In genomic region chr17:29181226-29181625, GRCh38 we compare ENCODE assay signal across 11 cellular contexts. TPM values are rescaled to one million over a fixed set of nuclear protein-coding genes. Genes with fewer than 3 reads are reported as not detected.
A peak's percentile ranks its signal among the peaks of the same experiment; 100 is the strongest.
DNase-seq lines count a peak whose midpoint lies in the region; ATAC-seq and TF ChIP-seq lines count a peak whose summit lies in the region.
"Had no signal": no experiment of that assay in that cellular context is flagged by ENCODE, and none has a peak within 500 bp of the region (broad histone marks: within the 10 kb centered on the region; RNA-seq: fewer than 3 reads in every experiment).

No MANE protein-coding gene starts in this region.

- peak overlapping the region in 6 of 7 donors; percentile 17 to 74 (median 44) for H3K4me3 Mint-ChIP-seq in CD8-positive, alpha-beta memory T cell
- H3K4me3 Mint-ChIP-seq in activated T-helper 17 cell treated with anti-CD3 and anti-CD28 coated beads, Interleukin-2, amount 50 U/mL, for 72 hours, result peak overlapping the region; percentile 51
- no peak overlapping the region for H3K4me3 Mint-ChIP-seq in stimulated activated naive CD8-positive, alpha-beta T cell treated with anti-CD3 and anti-CD28 coated beads, Interleukin-15, amount 100 ng/mL, for 72 hours

- peaks cover 0 to 2% (median 0%) of the 10 kb centered on the region in 3 donors for H3K36me3 Mint-ChIP-seq in CD8-positive, alpha-beta memory T cell
- no peaks in the 10 kb centered on the region for H3K36me3 Mint-ChIP-seq in activated T-helper 17 cell treated with anti-CD3 and anti-CD28 coated beads, Interleukin-2, amount 50 U/mL, for 72 hours (ENCODE audit: low read depth)

- no peak for ATAC-seq in activated T-helper 17 cell treated with anti-CD3 and anti-CD28 coated beads, Interleukin-2, amount 50 U/mL, for 72 hours (replicated peaks)
- ATAC-seq in stimulated activated naive CD8-positive, alpha-beta T cell treated with anti-CD3 and anti-CD28 coated beads, Interleukin-15, amount 100 ng/mL, for 72 hours, result no peak
- ATAC-seq in gastrocnemius medialis, result no peak

- peak overlapping the region; percentile 97 for H3K4me2 ChIP-seq in hepatocyte

- H3K4me1 Mint-ChIP-seq in CD8-positive, alpha-beta memory T cell, result peaks cover 18 to 34% (median 22%) of the 10 kb centered on the region in 3 donors
- peaks cover 12% of the 10 kb centered on the region for H3K4me1 Mint-ChIP-seq in activated T-helper 17 cell treated with anti-CD3 and anti-CD28 coated beads, Interleukin-2, amount 50 U/mL, for 72 hours
- peaks cover 44% of the 10 kb centered on the region for H3K4me1 Mint-ChIP-seq in stimulated activated naive CD8-positive, alpha-beta T cell treated with anti-CD3 and anti-CD28 coated beads, Interleukin-15, amount 100 ng/mL, for 72 hours

- no peaks in the 10 kb centered on the region for H4K20me1 ChIP-seq in hepatocyte (ENCODE audit: insufficient read depth, poor library complexity, severe bottlenecking)

- H3K27ac Mint-ChIP-seq in CD8-positive, alpha-beta memory T cell, result peak overlapping the region in 2 of 8 donors; percentile 14 to 60
- no peak overlapping the region for H3K27ac Mint-ChIP-seq in activated T-helper 17 cell treated with anti-CD3 and anti-CD28 coated beads, Interleukin-2, amount 50 U/mL, for 72 hours
- peak overlapping the region in 1 of 2 donors; percentile 39 for H3K27ac Mint-ChIP-seq in stimulated activated naive CD8-positive, alpha-beta T cell treated with anti-CD3 and anti-CD28 coated beads, Interleukin-15, amount 100 ng/mL, for 72 hours
- H3K27ac Mint-ChIP-seq: activated T-cell treated with anti-CD3 and anti-CD28 coated beads, Interleukin-2, amount 50 U/mL, for 72 hours had no signal

- H3K27me3 Mint-ChIP-seq in CD8-positive, alpha-beta memory T cell, result peaks cover 4% of the 10 kb centered on the region in 2 donors
- peaks cover 4% of the 10 kb centered on the region for H3K27me3 Mint-ChIP-seq in activated T-helper 17 cell treated with anti-CD3 and anti-CD28 coated beads, Interleukin-2, amount 50 U/mL, for 72 hours
- peaks cover 8% of the 10 kb centered on the region for H3K27me3 Mint-ChIP-seq in stimulated activated naive CD8-positive, alpha-beta T cell treated with anti-CD3 and anti-CD28 coated beads, Interleukin-15, amount 100 ng/mL, for 72 hours

- H3K4me1 ChIP-seq in CD8-positive, alpha-beta memory T cell (ENCODE audit: insufficient read depth, low read length), result peaks cover 13% of the 10 kb centered on the region
- H3K4me1 ChIP-seq in hepatocyte (ENCODE audit: insufficient read depth), result peaks cover 29% of the 10 kb centered on the region
- peaks cover 15 to 19% of the 10 kb centered on the region in 2 donors for H3K4me1 ChIP-seq in gastrocnemius medialis

- CTCF ChIA-PET in CD8-positive, alpha-beta memory T cell (lab: Charles Lee), result interaction anchor here (0.7 to 9.7 kb wide), 7 partner anchors 17 to 369 kb away, joined by 3 to 211 read pairs (median 5); no protein-coding TSS in a partner anchor

- H3K4me3 ChIP-seq in CD8-positive, alpha-beta memory T cell (ENCODE audit: low read length), result no peak overlapping the region
- H3K4me3 ChIP-seq in hepatocyte, result no peak overlapping the region
- H3K4me3 ChIP-seq in gastrocnemius medialis, result no peak overlapping the region

- H3K79me2 ChIP-seq in hepatocyte, result peaks cover 14% of the 10 kb centered on the region

- no peaks in the 10 kb centered on the region for H3K9me3 Mint-ChIP-seq in CD8-positive, alpha-beta memory T cell
- H3K9me3 Mint-ChIP-seq in activated T-helper 17 cell treated with anti-CD3 and anti-CD28 coated beads, Interleukin-2, amount 50 U/mL, for 72 hours, result no peaks in the 10 kb centered on the region
- no peaks in the 10 kb centered on the region for H3K9me3 Mint-ChIP-seq in stimulated activated naive CD8-positive, alpha-beta T cell treated with anti-CD3 and anti-CD28 coated beads, Interleukin-15, amount 100 ng/mL, for 72 hours
- H3K9me3 Mint-ChIP-seq: activated T-cell treated with anti-CD3 and anti-CD28 coated beads, Interleukin-2, amount 50 U/mL, for 72 hours had no signal

- TF ChIP-seq POLR2A in gastrocnemius medialis (IDR thresholded peaks at IDR 0.05), result no peak

- WGBS in hepatocyte (ENCODE audit: low lambda C conversion rate, missing lambda C conversion rate), result 94% methylated on average over 1 of the region's 1 CpG

- no peaks in the 10 kb centered on the region for H3K36me3 ChIP-seq in CD8-positive, alpha-beta memory T cell (ENCODE audit: insufficient read depth, low read length)
- no peaks in the 10 kb centered on the region for H3K36me3 ChIP-seq in hepatocyte (replicated peaks; ENCODE audit: insufficient read depth, low read depth)
- no peaks in the 10 kb centered on the region for H3K36me3 ChIP-seq in gastrocnemius medialis
- H3K36me3 ChIP-seq: BLaER1 had no signal

- H3K27ac ChIP-seq in CD8-positive, alpha-beta memory T cell (ENCODE audit: low read depth, low read length), result no peak overlapping the region
- H3K27ac ChIP-seq in hepatocyte (peak overlapping the region; percentile 99), gastrocnemius medialis (no peak overlapping the region)
- H3K27ac ChIP-seq: BLaER1 had no signal

- POLR2A ChIA-PET in CD8-positive, alpha-beta memory T cell (lab: Charles Lee), result no interaction called here

- intact Hi-C loops in gastrocnemius medialis (cut with DNase I; ENCODE audit: low total_unique reads), result loop anchor here (2.0 kb wide), 1 partner anchor 110 kb away; no protein-coding TSS in a partner anchor

- H3K9me3 ChIP-seq in CD8-positive, alpha-beta memory T cell (ENCODE audit: low read length), result no peaks in the 10 kb centered on the region
- H3K9me3 ChIP-seq in hepatocyte (ENCODE audit: low read depth) (no peaks in the 10 kb centered on the region), gastrocnemius medialis (no peaks in the 10 kb centered on the region)

- H3K9me2 ChIP-seq in hepatocyte (replicated peaks; ENCODE audit: insufficient read depth), result no peaks in the 10 kb centered on the region

- TF ChIP-seq CTCF in hepatocyte (IDR thresholded peaks at IDR 0.05; ENCODE audit: poor library complexity) (no peak), gastrocnemius medialis (IDR thresholded peaks at IDR 0.05 in 4 of 5, conservative IDR thresholded peaks at IDR 0.05 in 1 of 5) (no peak)

- no peaks in the 10 kb centered on the region for H3K27me3 ChIP-seq in CD8-positive, alpha-beta memory T cell (ENCODE audit: insufficient read depth, low read length, poor library complexity, severe bottlenecking)
- no peaks in the 10 kb centered on the region for H3K27me3 ChIP-seq in hepatocyte
- no peaks in the 10 kb centered on the region for H3K27me3 ChIP-seq in gastrocnemius medialis
- H3K27me3 ChIP-seq: BLaER1 had no signal

- DNase-seq in CD8-positive, alpha-beta memory T cell, result no peak
- DNase-seq in hepatocyte (ENCODE audit: low spot score), result no peak
- DNase-seq in stimulated activated CD8-positive, alpha-beta memory T cell treated with anti-CD3 and anti-CD28 coated beads, Interleukin-4, amount 100 ng/mL, for 48 hours, result peak; percentile 21
- no peak for DNase-seq in stimulated activated naive CD8-positive, alpha-beta T cell treated with anti-CD3 and anti-CD28 coated beads, Interleukin-15, amount 100 ng/mL, for 72 hours
- no peak for DNase-seq in MV-4-11 (lab: John Stamatoyannopoulos, UW)
- no peak for DNase-seq in A172 (ENCODE audit: low spot score)
- no peak for DNase-seq in gastrocnemius medialis
- DNase-seq: activated T-cell treated with anti-CD3 and anti-CD28 coated beads, Interleukin-2, amount 50 U/mL, for 72 hours; T-helper 1 cell had no signal

- peak overlapping the region; percentile 90 for H2AFZ ChIP-seq in hepatocyte

- in situ Hi-C loops in gastrocnemius medialis (cut with MboI; ENCODE audit: low sequenced_read_pairs in 4 of 4), result loop anchor here in 1 of 4 donors (5.0 kb wide), 1 partner anchor 34 kb away; no protein-coding TSS in a partner anchor

RNA-seq across cellular contexts. Expression of gene MYO18A, which starts 1.0 kb away (rescaled TPM):
- total RNA-seq in CD8-positive, alpha-beta memory T cell, result 10 to 100 TPM; 34.0 to 39.7 TPM
- 39.7 TPM for polyA plus RNA-seq in CD8-positive, alpha-beta memory T cell
- 10 to 100 TPM; 90.6 to 95.9 TPM for total RNA-seq in activated T-helper 17 cell treated with anti-CD3 and anti-CD28 coated beads, Interleukin-2, amount 50 U/mL, for 72 hours
- total RNA-seq in hepatocyte (22.0 and 35.6 TPM in 2 replicates), gastrocnemius medialis (1,000 to 10,000 TPM in 1 of 4 donors, 100 to 1,000 TPM in 3; 526 to 1,058 (median 835) TPM)
- 32.2 and 33.8 TPM in 2 replicates for polyA plus RNA-seq in hepatocyte
- 35.8 and 43.9 TPM in 2 replicates for total RNA-seq in A172 (2014; rRNA removed; shearing (Covaris generic))

Comparison
In these comparisons a context has a peak if more than half of its experiments do, and no peak if none do; other contexts are left out.
1. H3K4me3 Mint-ChIP-seq: peak in CD8-positive, alpha-beta memory T cell (6 of 7) and activated T-helper 17 cell treated with anti-CD3 and anti-CD28 coated beads, Interleukin-2, amount 50 U/mL, for 72 hours (single experiment); none in stimulated activated naive CD8-positive, alpha-beta T cell treated with anti-CD3 and anti-CD28 coated beads, Interleukin-15, amount 100 ng/mL, for 72 hours (0 of 2).
2. RNA of gene MYO18A, which starts 1.0 kb away (total RNA-seq): 526 to 1,058 TPM in gastrocnemius medialis; 90.6 to 95.9 TPM in activated T-helper 17 cell treated with anti-CD3 and anti-CD28 coated beads, Interleukin-2, amount 50 U/mL, for 72 hours, 34.0 to 39.7 TPM in CD8-positive, alpha-beta memory T cell, 35.8 to 43.9 TPM in A172 and 22.0 to 35.6 TPM in hepatocyte; every median in the first group is over 4 times any median in the second.